1 cellular context compared by ENCODE assay signal in the genomic region with DNA sequence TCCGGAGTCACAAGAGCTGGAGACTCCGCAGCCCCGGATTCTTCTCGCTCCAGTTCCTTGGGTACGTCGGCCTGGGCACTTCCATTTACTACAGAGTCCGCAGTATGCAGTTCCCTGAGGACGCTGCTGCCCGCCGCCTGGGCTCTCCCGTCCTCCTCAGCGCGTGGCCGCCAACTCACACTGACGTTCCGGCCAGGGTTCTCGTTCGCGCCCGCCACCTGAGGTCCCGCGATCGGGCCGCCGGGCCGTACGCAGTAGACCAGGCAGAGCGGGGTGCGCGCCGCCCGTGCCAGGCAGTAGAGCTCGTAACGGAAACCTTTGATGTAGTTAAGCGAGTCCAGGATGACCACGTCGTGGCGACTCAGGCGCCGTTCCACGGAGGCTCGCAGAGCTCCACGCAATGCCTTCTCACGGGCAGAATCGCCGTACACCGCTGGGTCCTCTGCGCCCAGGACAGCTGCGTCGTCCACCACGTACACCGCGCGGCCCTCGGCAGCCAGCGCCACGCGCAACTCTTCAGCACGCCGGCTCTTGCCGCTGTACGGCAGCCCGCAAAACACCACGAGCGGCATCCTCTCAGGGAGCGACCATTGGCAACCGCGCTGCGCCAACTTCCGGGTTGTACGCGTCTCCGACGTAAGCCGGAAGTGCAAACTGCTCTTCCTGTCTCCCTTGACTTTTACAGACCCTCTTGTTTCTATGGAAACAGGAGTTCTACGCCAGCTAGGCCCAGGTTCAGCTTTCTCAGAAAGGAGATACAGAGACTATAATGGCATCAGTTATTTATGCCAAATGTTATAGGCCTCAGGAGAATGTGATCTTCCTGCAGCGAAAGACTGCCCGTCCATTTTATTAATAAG.
A peak's percentile ranks its signal among the peaks of the same experiment; 100 is the strongest.
TF ChIP-seq lines count a peak whose summit lies in the region.

A gene with protein sequence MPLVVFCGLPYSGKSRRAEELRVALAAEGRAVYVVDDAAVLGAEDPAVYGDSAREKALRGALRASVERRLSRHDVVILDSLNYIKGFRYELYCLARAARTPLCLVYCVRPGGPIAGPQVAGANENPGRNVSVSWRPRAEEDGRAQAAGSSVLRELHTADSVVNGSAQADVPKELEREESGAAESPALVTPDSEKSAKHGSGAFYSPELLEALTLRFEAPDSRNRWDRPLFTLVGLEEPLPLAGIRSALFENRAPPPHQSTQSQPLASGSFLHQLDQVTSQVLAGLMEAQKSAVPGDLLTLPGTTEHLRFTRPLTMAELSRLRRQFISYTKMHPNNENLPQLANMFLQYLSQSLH (minus strand): TSS at position 621 of the 860 bp plus-strand sequence. CDS start 49 bp downstream, at position 572.

TF ChIP-seq in GM12878, 131 proteins besides CTCF, POLR2A, EP300 and RAD21 (continued from another document and continues in another):
- TF ChIP-seq RUNX3 (IDR thresholded peaks at IDR 0.05; ENCODE audit: low read length) (peak; percentile 73), RBBP5 (conservative IDR thresholded peaks at IDR 0.05) (no peak), IRF4 (IDR thresholded peaks at IDR 0.05; ENCODE audit: low read depth, low read length) (0 out of 2 replicates have a peak, but pooled peaks have one; percentile 15), EGR1 (IDR thresholded peaks at IDR 0.05; ENCODE audit: borderline replicate concordance in 1 of 2, low read depth in 2 of 2, low read length in 2 of 2) (peak in 1 of 2 experiments; percentile 79; a peak in 1 of 3 replicates), HDGF (IDR thresholded peaks at IDR 0.05) (peak; percentile 52; the same call in 1 of the 2 replicates), ZNF207 (IDR thresholded peaks at IDR 0.05; ENCODE audit: borderline replicate concordance) (0 out of 2 replicates have a peak, but pooled peaks have one; percentile 6), ZNF24 (IDR thresholded peaks at IDR 0.05) (0 out of 2 replicates have a peak, but pooled peaks have one; percentile 18), IKZF2 (IDR thresholded peaks at IDR 0.05) (no peak), SPI1 (IDR thresholded peaks at IDR 0.05; ENCODE audit: borderline replicate concordance, insufficient read depth, low read depth, low read length) (peak; percentile 54; the same call in 1 of the 2 replicates), RCOR1 (conservative IDR thresholded peaks at IDR 0.05; ENCODE audit: low read depth, low read length) (no peak), RB1 (IDR thresholded peaks at IDR 0.05; ENCODE audit: borderline replicate concordance) (peak; percentile 49; the same call in 1 of the 2 replicates), NR2C2 (IDR thresholded peaks at IDR 0.05; ENCODE audit: borderline replicate concordance, control insufficient read depth, insufficient read length, low read depth) (no peak), BACH1 (IDR thresholded peaks at IDR 0.05; ENCODE audit: borderline replicate concordance) (peak; percentile 86), FOXK2 (IDR thresholded peaks at IDR 0.05) (no peak), CBFB (IDR thresholded peaks at IDR 0.05; ENCODE audit: low read depth) (peak; percentile 86; the same call in 1 of the 2 replicates), SMC3 (IDR thresholded peaks at IDR 0.05; ENCODE audit: borderline replicate concordance, low read length) (no peak), HDAC6 (IDR thresholded peaks at IDR 0.05; ENCODE audit: unreplicated experiment) (no peak), ZNF384 (IDR thresholded peaks at IDR 0.05; ENCODE audit: borderline replicate concordance, low read depth, low read length) (no peak), IKZF1 (conservative IDR thresholded peaks at IDR 0.05) (peak; percentile 74), POLR2AphosphoS2 (IDR thresholded peaks at IDR 0.05; ENCODE audit: low read depth, low read length) (peak; percentile 82; the same call in 1 of the 2 replicates), TCF12 (IDR thresholded peaks at IDR 0.05; ENCODE audit: low read depth, low read length) (no peak), BCL11A (IDR thresholded peaks at IDR 0.05; ENCODE audit: low read depth, low read length) (no peak), TAF1 (IDR thresholded peaks at IDR 0.05; ENCODE audit: borderline replicate concordance, low read depth, low read length) (peak; percentile 78), STAT3 (IDR thresholded peaks at IDR 0.05; ENCODE audit: low read depth, low read length) (no peak), DPF2 (IDR thresholded peaks at IDR 0.05) (peak; percentile 25; the same call in 1 of the 2 replicates)
- TF ChIP-seq, protein P1, sequence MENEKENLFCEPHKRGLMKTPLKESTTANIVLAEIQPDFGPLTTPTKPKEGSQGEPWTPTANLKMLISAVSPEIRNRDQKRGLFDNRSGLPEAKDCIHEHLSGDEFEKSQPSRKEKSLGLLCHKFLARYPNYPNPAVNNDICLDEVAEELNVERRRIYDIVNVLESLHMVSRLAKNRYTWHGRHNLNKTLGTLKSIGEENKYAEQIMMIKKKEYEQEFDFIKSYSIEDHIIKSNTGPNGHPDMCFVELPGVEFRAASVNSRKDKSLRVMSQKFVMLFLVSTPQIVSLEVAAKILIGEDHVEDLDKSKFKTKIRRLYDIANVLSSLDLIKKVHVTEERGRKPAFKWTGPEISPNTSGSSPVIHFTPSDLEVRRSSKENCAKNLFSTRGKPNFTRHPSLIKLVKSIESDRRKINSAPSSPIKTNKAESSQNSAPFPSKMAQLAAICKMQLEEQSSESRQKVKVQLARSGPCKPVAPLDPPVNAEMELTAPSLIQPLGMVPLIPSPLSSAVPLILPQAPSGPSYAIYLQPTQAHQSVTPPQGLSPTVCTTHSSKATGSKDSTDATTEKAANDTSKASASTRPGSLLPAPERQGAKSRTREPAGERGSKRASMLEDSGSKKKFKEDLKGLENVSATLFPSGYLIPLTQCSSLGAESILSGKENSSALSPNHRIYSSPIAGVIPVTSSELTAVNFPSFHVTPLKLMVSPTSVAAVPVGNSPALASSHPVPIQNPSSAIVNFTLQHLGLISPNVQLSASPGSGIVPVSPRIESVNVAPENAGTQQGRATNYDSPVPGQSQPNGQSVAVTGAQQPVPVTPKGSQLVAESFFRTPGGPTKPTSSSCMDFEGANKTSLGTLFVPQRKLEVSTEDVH (IDR thresholded peaks at IDR 0.05; ENCODE audit: low read depth, partially characterized antibody), result peak; percentile 73
- TF ChIP-seq, protein P2, sequence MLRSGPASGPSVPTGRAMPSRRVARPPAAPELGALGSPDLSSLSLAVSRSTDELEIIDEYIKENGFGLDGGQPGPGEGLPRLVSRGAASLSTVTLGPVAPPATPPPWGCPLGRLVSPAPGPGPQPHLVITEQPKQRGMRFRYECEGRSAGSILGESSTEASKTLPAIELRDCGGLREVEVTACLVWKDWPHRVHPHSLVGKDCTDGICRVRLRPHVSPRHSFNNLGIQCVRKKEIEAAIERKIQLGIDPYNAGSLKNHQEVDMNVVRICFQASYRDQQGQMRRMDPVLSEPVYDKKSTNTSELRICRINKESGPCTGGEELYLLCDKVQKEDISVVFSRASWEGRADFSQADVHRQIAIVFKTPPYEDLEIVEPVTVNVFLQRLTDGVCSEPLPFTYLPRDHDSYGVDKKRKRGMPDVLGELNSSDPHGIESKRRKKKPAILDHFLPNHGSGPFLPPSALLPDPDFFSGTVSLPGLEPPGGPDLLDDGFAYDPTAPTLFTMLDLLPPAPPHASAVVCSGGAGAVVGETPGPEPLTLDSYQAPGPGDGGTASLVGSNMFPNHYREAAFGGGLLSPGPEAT (IDR thresholded peaks at IDR 0.05; ENCODE audit: low read depth), result no peak
- TF ChIP-seq, protein P3, sequence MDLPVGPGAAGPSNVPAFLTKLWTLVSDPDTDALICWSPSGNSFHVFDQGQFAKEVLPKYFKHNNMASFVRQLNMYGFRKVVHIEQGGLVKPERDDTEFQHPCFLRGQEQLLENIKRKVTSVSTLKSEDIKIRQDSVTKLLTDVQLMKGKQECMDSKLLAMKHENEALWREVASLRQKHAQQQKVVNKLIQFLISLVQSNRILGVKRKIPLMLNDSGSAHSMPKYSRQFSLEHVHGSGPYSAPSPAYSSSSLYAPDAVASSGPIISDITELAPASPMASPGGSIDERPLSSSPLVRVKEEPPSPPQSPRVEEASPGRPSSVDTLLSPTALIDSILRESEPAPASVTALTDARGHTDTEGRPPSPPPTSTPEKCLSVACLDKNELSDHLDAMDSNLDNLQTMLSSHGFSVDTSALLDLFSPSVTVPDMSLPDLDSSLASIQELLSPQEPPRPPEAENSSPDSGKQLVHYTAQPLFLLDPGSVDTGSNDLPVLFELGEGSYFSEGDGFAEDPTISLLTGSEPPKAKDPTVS (IDR thresholded peaks at IDR 0.05; ENCODE audit: low read depth, low read length), result no peak
- TF ChIP-seq, protein P4, sequence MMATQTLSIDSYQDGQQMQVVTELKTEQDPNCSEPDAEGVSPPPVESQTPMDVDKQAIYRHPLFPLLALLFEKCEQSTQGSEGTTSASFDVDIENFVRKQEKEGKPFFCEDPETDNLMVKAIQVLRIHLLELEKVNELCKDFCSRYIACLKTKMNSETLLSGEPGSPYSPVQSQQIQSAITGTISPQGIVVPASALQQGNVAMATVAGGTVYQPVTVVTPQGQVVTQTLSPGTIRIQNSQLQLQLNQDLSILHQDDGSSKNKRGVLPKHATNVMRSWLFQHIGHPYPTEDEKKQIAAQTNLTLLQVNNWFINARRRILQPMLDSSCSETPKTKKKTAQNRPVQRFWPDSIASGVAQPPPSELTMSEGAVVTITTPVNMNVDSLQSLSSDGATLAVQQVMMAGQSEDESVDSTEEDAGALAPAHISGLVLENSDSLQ (IDR thresholded peaks at IDR 0.05), result peak; percentile 62; the same call in 1 of the 2 replicates
- TF ChIP-seq, protein P5, sequence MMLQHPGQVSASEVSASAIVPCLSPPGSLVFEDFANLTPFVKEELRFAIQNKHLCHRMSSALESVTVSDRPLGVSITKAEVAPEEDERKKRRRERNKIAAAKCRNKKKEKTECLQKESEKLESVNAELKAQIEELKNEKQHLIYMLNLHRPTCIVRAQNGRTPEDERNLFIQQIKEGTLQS (IDR thresholded peaks at IDR 0.05; ENCODE audit: borderline replicate concordance, extremely low read depth, low read depth, low read length), result no peak
- TF ChIP-seq, protein P6, sequence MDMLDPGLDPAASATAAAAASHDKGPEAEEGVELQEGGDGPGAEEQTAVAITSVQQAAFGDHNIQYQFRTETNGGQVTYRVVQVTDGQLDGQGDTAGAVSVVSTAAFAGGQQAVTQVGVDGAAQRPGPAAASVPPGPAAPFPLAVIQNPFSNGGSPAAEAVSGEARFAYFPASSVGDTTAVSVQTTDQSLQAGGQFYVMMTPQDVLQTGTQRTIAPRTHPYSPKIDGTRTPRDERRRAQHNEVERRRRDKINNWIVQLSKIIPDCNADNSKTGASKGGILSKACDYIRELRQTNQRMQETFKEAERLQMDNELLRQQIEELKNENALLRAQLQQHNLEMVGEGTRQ (IDR thresholded peaks at IDR 0.05; ENCODE audit: borderline replicate concordance, low read depth, low read length), result no peak
- TF ChIP-seq, protein P7, sequence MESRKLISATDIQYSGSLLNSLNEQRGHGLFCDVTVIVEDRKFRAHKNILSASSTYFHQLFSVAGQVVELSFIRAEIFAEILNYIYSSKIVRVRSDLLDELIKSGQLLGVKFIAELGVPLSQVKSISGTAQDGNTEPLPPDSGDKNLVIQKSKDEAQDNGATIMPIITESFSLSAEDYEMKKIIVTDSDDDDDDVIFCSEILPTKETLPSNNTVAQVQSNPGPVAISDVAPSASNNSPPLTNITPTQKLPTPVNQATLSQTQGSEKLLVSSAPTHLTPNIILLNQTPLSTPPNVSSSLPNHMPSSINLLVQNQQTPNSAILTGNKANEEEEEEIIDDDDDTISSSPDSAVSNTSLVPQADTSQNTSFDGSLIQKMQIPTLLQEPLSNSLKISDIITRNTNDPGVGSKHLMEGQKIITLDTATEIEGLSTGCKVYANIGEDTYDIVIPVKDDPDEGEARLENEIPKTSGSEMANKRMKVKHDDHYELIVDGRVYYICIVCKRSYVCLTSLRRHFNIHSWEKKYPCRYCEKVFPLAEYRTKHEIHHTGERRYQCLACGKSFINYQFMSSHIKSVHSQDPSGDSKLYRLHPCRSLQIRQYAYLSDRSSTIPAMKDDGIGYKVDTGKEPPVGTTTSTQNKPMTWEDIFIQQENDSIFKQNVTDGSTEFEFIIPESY (IDR thresholded peaks at IDR 0.05), result no peak
- TF ChIP-seq, protein P8, sequence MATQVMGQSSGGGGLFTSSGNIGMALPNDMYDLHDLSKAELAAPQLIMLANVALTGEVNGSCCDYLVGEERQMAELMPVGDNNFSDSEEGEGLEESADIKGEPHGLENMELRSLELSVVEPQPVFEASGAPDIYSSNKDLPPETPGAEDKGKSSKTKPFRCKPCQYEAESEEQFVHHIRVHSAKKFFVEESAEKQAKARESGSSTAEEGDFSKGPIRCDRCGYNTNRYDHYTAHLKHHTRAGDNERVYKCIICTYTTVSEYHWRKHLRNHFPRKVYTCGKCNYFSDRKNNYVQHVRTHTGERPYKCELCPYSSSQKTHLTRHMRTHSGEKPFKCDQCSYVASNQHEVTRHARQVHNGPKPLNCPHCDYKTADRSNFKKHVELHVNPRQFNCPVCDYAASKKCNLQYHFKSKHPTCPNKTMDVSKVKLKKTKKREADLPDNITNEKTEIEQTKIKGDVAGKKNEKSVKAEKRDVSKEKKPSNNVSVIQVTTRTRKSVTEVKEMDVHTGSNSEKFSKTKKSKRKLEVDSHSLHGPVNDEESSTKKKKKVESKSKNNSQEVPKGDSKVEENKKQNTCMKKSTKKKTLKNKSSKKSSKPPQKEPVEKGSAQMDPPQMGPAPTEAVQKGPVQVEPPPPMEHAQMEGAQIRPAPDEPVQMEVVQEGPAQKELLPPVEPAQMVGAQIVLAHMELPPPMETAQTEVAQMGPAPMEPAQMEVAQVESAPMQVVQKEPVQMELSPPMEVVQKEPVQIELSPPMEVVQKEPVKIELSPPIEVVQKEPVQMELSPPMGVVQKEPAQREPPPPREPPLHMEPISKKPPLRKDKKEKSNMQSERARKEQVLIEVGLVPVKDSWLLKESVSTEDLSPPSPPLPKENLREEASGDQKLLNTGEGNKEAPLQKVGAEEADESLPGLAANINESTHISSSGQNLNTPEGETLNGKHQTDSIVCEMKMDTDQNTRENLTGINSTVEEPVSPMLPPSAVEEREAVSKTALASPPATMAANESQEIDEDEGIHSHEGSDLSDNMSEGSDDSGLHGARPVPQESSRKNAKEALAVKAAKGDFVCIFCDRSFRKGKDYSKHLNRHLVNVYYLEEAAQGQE (IDR thresholded peaks at IDR 0.05; ENCODE audit: low read depth, low read length), result 0 out of 2 replicates have a peak, but pooled peaks have one; percentile 2
